Comparison of ENCODE assay signal across 19 cellular contexts in genomic region chr2:127715778-127716449, GRCh38. TPM values are rescaled to one million over a fixed set of nuclear protein-coding genes. Genes with fewer than 3 reads are reported as not detected.
"Had no signal": no experiment of that assay in that cellular context is flagged by ENCODE, and none has a peak within 500 bp of the region (broad histone marks: within the 10 kb centered on the region; RNA-seq: fewer than 3 reads in every experiment).

No MANE protein-coding gene starts in this region.

- DNase-seq: activated CD4-positive, alpha-beta T cell treated with anti-CD3 and anti-CD28 coated beads for 48 hours; activated CD8-positive, alpha-beta memory T cell treated with anti-CD3 and anti-CD28 coated beads, Interleukin-2, amount 50 U/mL, for 4 hours; activated CD8-positive, alpha-beta T cell treated with anti-CD3 and anti-CD28 coated beads, Interleukin-2, amount 10 ng/mL, durations not matched to agents 7 days and 5 days; activated gamma-delta T cell; activated naive CD8-positive, alpha-beta T cell treated with anti-CD3 and anti-CD28 coated beads for 36 hours; activated T-cell treated with anti-CD3 and anti-CD28 coated beads, Interleukin-2, amount 50 U/mL, for 48 hours; amygdala; body of pancreas; caudate nucleus; effector memory CD4-positive, alpha-beta T cell; naive thymus-derived CD8-positive, alpha-beta T cell; occipital lobe; stimulated activated CD4-positive, alpha-beta T cell treated with anti-CD3 and anti-CD28 coated beads, Interleukin-2, amount 100 ng/mL, for 48 hours; stimulated activated naive B cell treated with anti-CD40 and anti-IgM and Interleukin-4, amounts not matched to agents 10 μg/mL and 1 μg/mL and 100 μg/mL, for 72 hours; T-helper 1 cell; thyroid gland had no signal

- H3K27ac ChIP-seq: body of pancreas, gastroesophageal sphincter, thyroid gland had no signal

- H3K27ac Mint-ChIP-seq: activated CD8-positive, alpha-beta T cell treated with anti-CD3 and anti-CD28 coated beads, Interleukin-2, amount 10 ng/mL, durations not matched to agents 7 days and 5 days; activated naive CD8-positive, alpha-beta T cell treated with anti-CD3 and anti-CD28 coated beads for 36 hours had no signal

- FAIRE-seq: keratinocyte had no signal

- H3K4me1 Mint-ChIP-seq: activated naive CD8-positive, alpha-beta T cell treated with anti-CD3 and anti-CD28 coated beads for 36 hours had no signal

- H3K27me3 Mint-ChIP-seq: activated naive CD8-positive, alpha-beta T cell treated with anti-CD3 and anti-CD28 coated beads for 36 hours; naive thymus-derived CD8-positive, alpha-beta T cell; stimulated activated naive B cell treated with anti-CD40 and anti-IgM and Interleukin-4, amounts not matched to agents 10 μg/mL and 1 μg/mL and 100 μg/mL, for 72 hours had no signal

- H3K9me3 ChIP-seq: body of pancreas, gastroesophageal sphincter, thyroid gland had no signal

- H3K4me3 Mint-ChIP-seq: activated CD8-positive, alpha-beta T cell treated with anti-CD3 and anti-CD28 coated beads, Interleukin-2, amount 10 ng/mL, durations not matched to agents 7 days and 5 days; activated naive CD8-positive, alpha-beta T cell treated with anti-CD3 and anti-CD28 coated beads for 36 hours; naive thymus-derived CD8-positive, alpha-beta T cell; stimulated activated naive B cell treated with anti-CD40 and anti-IgM and Interleukin-4, amounts not matched to agents 10 μg/mL and 1 μg/mL and 100 μg/mL, for 72 hours had no signal

- H3K27me3 ChIP-seq: body of pancreas, gastroesophageal sphincter, thyroid gland had no signal

- ATAC-seq: activated CD8-positive, alpha-beta T cell treated with anti-CD3 and anti-CD28 coated beads, Interleukin-2, amount 10 ng/mL, durations not matched to agents 7 days and 5 days; body of pancreas; gastroesophageal sphincter; left lobe of liver; naive thymus-derived CD8-positive, alpha-beta T cell; stimulated activated naive B cell treated with anti-CD40 and anti-IgM and Interleukin-4, amounts not matched to agents 10 μg/mL and 1 μg/mL and 100 μg/mL, for 72 hours had no signal

- H3K9me3 Mint-ChIP-seq: activated naive CD8-positive, alpha-beta T cell treated with anti-CD3 and anti-CD28 coated beads for 36 hours; naive thymus-derived CD8-positive, alpha-beta T cell; stimulated activated naive B cell treated with anti-CD40 and anti-IgM and Interleukin-4, amounts not matched to agents 10 μg/mL and 1 μg/mL and 100 μg/mL, for 72 hours had no signal

- H3K4me3 ChIP-seq: body of pancreas, gastroesophageal sphincter, thyroid gland had no signal

RNA-seq across cellular contexts. Expression of gene LIMS2, which starts 40.6 kb away (rescaled TPM):
- polyA plus RNA-seq: keratinocyte had no signal
